Comparison of ENCODE assay signal across 1 cellular context in genomic region chr22:20774882-20775281, GRCh38.
TF ChIP-seq lines count a peak whose summit lies in the region.

No MANE protein-coding gene starts in this region.

TF ChIP-seq in HepG2, 621 proteins besides CTCF, POLR2A, EP300 and RAD21 (continued from another document):
- peak; percentile 48 for TF ChIP-seq RBFOX2 (IDR thresholded peaks at IDR 0.05; ENCODE audit: low read depth, low read length)
- TF ChIP-seq RAD51 (IDR thresholded peaks at IDR 0.05; ENCODE audit: borderline replicate concordance): no peak
- TF ChIP-seq ZNF75D (CRISPR knock-in tag; IDR thresholded peaks at IDR 0.05; ENCODE audit: borderline replicate concordance): no peak
- 0 out of 2 replicates have a peak, but pooled peaks have one; percentile 13 for TF ChIP-seq POLR2AphosphoS5 (IDR thresholded peaks at IDR 0.05; ENCODE audit: low read depth, low read length)
- no peak for TF ChIP-seq PAWR (CRISPR knock-in tag; IDR thresholded peaks at IDR 0.05; ENCODE audit: borderline replicate concordance)
- 0 out of 2 replicates have a peak, but pooled peaks have one; percentile 4 for TF ChIP-seq ZFY (CRISPR knock-in tag; IDR thresholded peaks at IDR 0.05)
- TF ChIP-seq ZNF878 (CRISPR knock-in tag; IDR thresholded peaks at IDR 0.05): 0 out of 2 replicates have a peak, but pooled peaks have one; percentile 2
- TF ChIP-seq ZNF432 (CRISPR knock-in tag; IDR thresholded peaks at IDR 0.05; ENCODE audit: borderline replicate concordance): no peak
- TF ChIP-seq ZNF260 (CRISPR knock-in tag; IDR thresholded peaks at IDR 0.05; ENCODE audit: borderline replicate concordance, low read depth): no peak
- TF ChIP-seq SAP130 (CRISPR knock-in tag; IDR thresholded peaks at IDR 0.05; ENCODE audit: low read depth): 0 out of 2 replicates have a peak, but pooled peaks have one; percentile 29
- no peak for TF ChIP-seq ZNF615 (CRISPR knock-in tag; IDR thresholded peaks at IDR 0.05; ENCODE audit: borderline replicate concordance)
- no peak for TF ChIP-seq ZNF44 (CRISPR knock-in tag; IDR thresholded peaks at IDR 0.05)
- TF ChIP-seq ARID4A (CRISPR knock-in tag; IDR thresholded peaks at IDR 0.05; ENCODE audit: borderline replicate concordance): no peak
